Comparison of ENCODE assay signal across 29 cellular contexts in genomic region chr17:66446419-66446818, GRCh38.
DNase-seq lines count a peak whose midpoint lies in the region; ATAC-seq and TF ChIP-seq lines count a peak whose summit lies in the region.
"Had no signal": no experiment of that assay in that cellular context is flagged by ENCODE, and none has a peak within 500 bp of the region (broad histone marks: within the 10 kb centered on the region; RNA-seq: fewer than 3 reads in every experiment).

No MANE protein-coding gene starts in this region.

- peaks cover 31% of the 10 kb centered on the region for H3K36me3 Mint-ChIP-seq in CD8-positive, alpha-beta T cell
- H3K36me3 Mint-ChIP-seq in activated naive CD8-positive, alpha-beta T cell treated with anti-CD3 and anti-CD28 coated beads, Interleukin-2, amount 50 U/mL, for 24 hours (ENCODE audit: low read depth) = peaks cover 48% of the 10 kb centered on the region
- H3K36me3 Mint-ChIP-seq in osteocyte (ENCODE audit: unreplicated experiment) = peaks cover 6% of the 10 kb centered on the region
- H3K36me3 Mint-ChIP-seq: IgD-negative memory B cell, mesothelial cell of epicardium, natural killer cell had no signal

- H3K36me3 ChIP-seq in CD8-positive, alpha-beta T cell (ENCODE audit: insufficient read depth, low read length) = no peaks in the 10 kb centered on the region
- H3K36me3 ChIP-seq in IMR-90 (ENCODE audit: control insufficient read depth, insufficient read depth, low read length) = peaks cover 4% of the 10 kb centered on the region; the same call in 1 of the 2 replicates
- H3K36me3 ChIP-seq: colonic mucosa, SJSA1, WERI-Rb-1 had no signal

- no peaks in the 10 kb centered on the region for H3K9me3 Mint-ChIP-seq in CD8-positive, alpha-beta T cell
- no peaks in the 10 kb centered on the region for H3K9me3 Mint-ChIP-seq in activated naive CD8-positive, alpha-beta T cell treated with anti-CD3 and anti-CD28 coated beads, Interleukin-2, amount 50 U/mL, for 24 hours
- no peaks in the 10 kb centered on the region for H3K9me3 Mint-ChIP-seq in osteocyte (ENCODE audit: unreplicated experiment)
- H3K9me3 Mint-ChIP-seq: IgD-negative memory B cell, mesothelial cell of epicardium, natural killer cell had no signal

- no peak overlapping the region for H4K8ac ChIP-seq in IMR-90 (ENCODE audit: low read depth in 2 of 2, low read length in 2 of 2)

- no peak overlapping the region for H2AK5ac ChIP-seq in IMR-90 (ENCODE audit: low read depth, low read length)

- H3K9me3 ChIP-seq in CD8-positive, alpha-beta T cell (ENCODE audit: low read length) = no peaks in the 10 kb centered on the region
- H3K9me3 ChIP-seq in IMR-90 (ENCODE audit: control insufficient read depth, insufficient read depth, low read length) = no peaks in the 10 kb centered on the region
- H3K9me3 ChIP-seq: colonic mucosa, psoas muscle, SJSA1 had no signal

- H3K27me3 ChIP-seq in CD8-positive, alpha-beta T cell (ENCODE audit: insufficient read depth, low read length) = no peaks in the 10 kb centered on the region
- no peaks in the 10 kb centered on the region for H3K27me3 ChIP-seq in IMR-90 (ENCODE audit: control insufficient read depth, insufficient read depth, low read length)
- H3K27me3 ChIP-seq: colonic mucosa, SJSA1 had no signal

- no peak overlapping the region for H3K56ac ChIP-seq in IMR-90 (ENCODE audit: extremely low read depth, insufficient read depth, low read length)

- no peak for TF ChIP-seq POLR2A in IMR-90 (IDR thresholded peaks at IDR 0.05; ENCODE audit: low read depth, low read length)

- CTCF ChIA-PET in CD8-positive, alpha-beta T cell (lab: Charles Lee) = interaction anchor here (0.9 to 1.1 kb wide), 2 partner anchors 100 to 120 kb away, joined by 3 read pairs; no protein-coding TSS in a partner anchor
- CTCF ChIA-PET in IMR-90 (lab: Yijun Ruan, JAX) = no interaction called here

- no peak overlapping the region for H3K4me3 Mint-ChIP-seq in CD8-positive, alpha-beta T cell
- H3K4me3 Mint-ChIP-seq in activated naive CD8-positive, alpha-beta T cell treated with anti-CD3 and anti-CD28 coated beads, Interleukin-2, amount 50 U/mL, for 24 hours = no peak overlapping the region
- H3K4me3 Mint-ChIP-seq in osteocyte (ENCODE audit: unreplicated experiment) = no peak overlapping the region
- H3K4me3 Mint-ChIP-seq: activated CD4-positive, alpha-beta T cell treated with anti-CD3 and anti-CD28 coated beads, Interleukin-2, amount 10 ng/mL, durations not matched to agents 7 days and 5 days; activated naive CD4-positive, alpha-beta T cell treated with anti-CD3 and anti-CD28 coated beads, Interleukin-2, amount 10 ng/mL, durations not matched to agents 7 days and 5 days; mesothelial cell of epicardium; natural killer cell had no signal

- no CpG with 5 or more reads among the region's 2 CpGs for WGBS in IMR-90 (ENCODE audit: extremely low coverage in 2 of 2, insufficient read length in 1 of 2), 2 experiments

- no peak for DNase-seq in CD8-positive, alpha-beta T cell
- DNase-seq in IMR-90 (no peak), osteocyte (ENCODE audit: extremely low spot score, unreplicated experiment) (no peak), left colon (no peak), glomerular visceral epithelial cell (ENCODE audit: extremely low spot score) (no peak), foreskin melanocyte (no peak)
- no peak for DNase-seq in activated naive CD8-positive, alpha-beta T cell treated with anti-CD3 and anti-CD28 coated beads, Interleukin-2, amount 50 U/mL, for 24 hours
- DNase-seq: activated CD4-positive, alpha-beta T cell treated with anti-CD3 and anti-CD28 coated beads, Interleukin-2, amount 10 ng/mL, durations not matched to agents 7 days and 5 days; activated naive CD4-positive, alpha-beta T cell treated with anti-CD3 and anti-CD28 coated beads, Interleukin-2, amount 10 ng/mL, durations not matched to agents 7 days and 5 days; colonic mucosa; effector memory CD4-positive, alpha-beta T cell; natural killer cell; NCI-H1092; NCI-H187; NCI-H2171; NCI-H82; nucleus accumbens; psoas muscle; RPMI8226; stimulated activated CD4-positive, alpha-beta T cell treated with anti-CD3 and anti-CD28 coated beads, Interleukin-12 subunit alpha, Interleukin-12 subunit beta, amount 100 ng/mL, for 4 hours; stimulated activated CD4-positive, alpha-beta T cell treated with anti-CD3 and anti-CD28 coated beads, Interleukin-2, amount 100 ng/mL, for 48 hours; trophoblast cell; WERI-Rb-1 had no signal

- no peak overlapping the region for H2AFZ ChIP-seq in IMR-90 (replicated peaks; ENCODE audit: low read length, poor library complexity)

- H3K14ac ChIP-seq in IMR-90 (replicated peaks; ENCODE audit: low read depth, low read length) = 0 out of 2 replicates have a peak overlapping the region, but pooled peaks have one; percentile 27

- H2BK5ac ChIP-seq in IMR-90 (ENCODE audit: low read depth, low read length, poor library complexity, severe bottlenecking) = no peak overlapping the region

- H3K18ac ChIP-seq in IMR-90 (ENCODE audit: low read depth, low read length) = no peak overlapping the region

- no peak for ATAC-seq in CD8-positive, alpha-beta T cell
- ATAC-seq in IMR-90 (ENCODE audit: low read depth) (no peak), left colon (no peak)
- ATAC-seq in activated naive CD8-positive, alpha-beta T cell treated with anti-CD3 and anti-CD28 coated beads, Interleukin-2, amount 50 U/mL, for 24 hours = no peak
- ATAC-seq: left lobe of liver, natural killer cell, psoas muscle, sciatic nerve had no signal

- no peak overlapping the region for H2AK9ac ChIP-seq in IMR-90 (replicated peaks; ENCODE audit: low read depth, low read length, poor library complexity)

- BruUV-seq in IMR-90 (replicated peaks; lab: Mats Ljungman, UMichigan) = no TSS peak

- intact Hi-C loops in CD8-positive, alpha-beta T cell (cut with DNase I, micrococcal nuclease) = no loop called here
- intact Hi-C loops in IMR-90 (cut with micrococcal nuclease) (no loop called here), left colon (cut with DNase I, micrococcal nuclease) (no loop called here)

- H3K79me1 ChIP-seq in IMR-90 (ENCODE audit: low read depth in 1 of 2, low read length in 2 of 2) = peaks cover 65 to 95% of the 10 kb centered on the region in 2 experiments

- H3K9me1 ChIP-seq in IMR-90 (ENCODE audit: insufficient read depth, low read length) = peaks cover 18% of the 10 kb centered on the region

- POLR2A ChIA-PET in CD8-positive, alpha-beta T cell (lab: Charles Lee) = no interaction called here
- POLR2A ChIA-PET in IMR-90 (lab: Charles Lee; ENCODE audit: unreplicated experiment) = no interaction called here

- H3K4ac ChIP-seq in IMR-90 (ENCODE audit: low read depth, low read length) = 0 out of 2 replicates have a peak overlapping the region, but pooled peaks have one; percentile 8

- H3K23ac ChIP-seq in IMR-90 (ENCODE audit: low read depth, low read length) = no peak overlapping the region

- H3K4me3 ChIP-seq in CD8-positive, alpha-beta T cell (ENCODE audit: low read depth, low read length) = no peak overlapping the region
- no peak overlapping the region for H3K4me3 ChIP-seq in IMR-90 (ENCODE audit: insufficient read depth, low read depth, low read length)
- H3K4me3 ChIP-seq: colonic mucosa, psoas muscle, SJSA1 had no signal

- H3K9ac ChIP-seq in IMR-90 (ENCODE audit: low read depth, low read length) = no peak overlapping the region

- no peak overlapping the region for H4K5ac ChIP-seq in IMR-90 (ENCODE audit: low read depth, low read length)

- peak overlapping the region; percentile 34 for H3K27ac Mint-ChIP-seq in CD8-positive, alpha-beta T cell
- peak overlapping the region; percentile 9 for H3K27ac Mint-ChIP-seq in activated naive CD8-positive, alpha-beta T cell treated with anti-CD3 and anti-CD28 coated beads, Interleukin-2, amount 50 U/mL, for 24 hours
- H3K27ac Mint-ChIP-seq in osteocyte (ENCODE audit: unreplicated experiment) = peak overlapping the region; percentile 34
- H3K27ac Mint-ChIP-seq: activated CD4-positive, alpha-beta T cell treated with anti-CD3 and anti-CD28 coated beads, Interleukin-2, amount 10 ng/mL, durations not matched to agents 7 days and 5 days; activated naive CD4-positive, alpha-beta T cell treated with anti-CD3 and anti-CD28 coated beads, Interleukin-2, amount 10 ng/mL, durations not matched to agents 7 days and 5 days; IgD-negative memory B cell; mesothelial cell of epicardium had no signal

- H2BK15ac ChIP-seq in IMR-90 (ENCODE audit: low read depth, low read length) = no peak overlapping the region

- no peak overlapping the region for H3K27ac ChIP-seq in CD8-positive, alpha-beta T cell (ENCODE audit: low read depth, low read length)
- H3K27ac ChIP-seq in IMR-90 (ENCODE audit: insufficient read depth, low read length) = no peak overlapping the region
- H3K27ac ChIP-seq: C4-2B, colonic mucosa, psoas muscle, SJSA1, WERI-Rb-1 had no signal

- TF ChIP-seq RAD21 in IMR-90 (IDR thresholded peaks at IDR 0.05; ENCODE audit: low read length) = no peak

- H3K4me1 Mint-ChIP-seq in CD8-positive, alpha-beta T cell (ENCODE audit: low read depth) = peaks cover 61% of the 10 kb centered on the region
- peaks cover 85% of the 10 kb centered on the region for H3K4me1 Mint-ChIP-seq in activated naive CD8-positive, alpha-beta T cell treated with anti-CD3 and anti-CD28 coated beads, Interleukin-2, amount 50 U/mL, for 24 hours
- H3K4me1 Mint-ChIP-seq in osteocyte (ENCODE audit: unreplicated experiment) = peaks cover 62% of the 10 kb centered on the region

- H2BK20ac ChIP-seq in IMR-90 (ENCODE audit: low read depth, low read length) = no peak overlapping the region

- H3K4me2 ChIP-seq in IMR-90 (ENCODE audit: low read depth, low read length) = no peak overlapping the region

- peaks cover 4% of the 10 kb centered on the region for H3K4me1 ChIP-seq in CD8-positive, alpha-beta T cell (ENCODE audit: insufficient read depth, low read length)
- H3K4me1 ChIP-seq in IMR-90 (ENCODE audit: control insufficient read depth, insufficient read depth, low read length) = peaks cover 5% of the 10 kb centered on the region
- H3K4me1 ChIP-seq: colonic mucosa, psoas muscle had no signal

- no peak for TF ChIP-seq CTCF in CD8-positive, alpha-beta T cell (IDR thresholded peaks at IDR 0.05)
- TF ChIP-seq CTCF in IMR-90 (conservative IDR thresholded peaks at IDR 0.05; ENCODE audit: low read depth, low read length) (no peak), osteocyte (IDR thresholded peaks at IDR 0.05) (no peak)

- H2BK120ac ChIP-seq in IMR-90 (ENCODE audit: low read depth, low read length) = no peak overlapping the region

- no peaks in the 10 kb centered on the region for H3K27me3 Mint-ChIP-seq in CD8-positive, alpha-beta T cell (ENCODE audit: low read depth)
- H3K27me3 Mint-ChIP-seq in activated naive CD8-positive, alpha-beta T cell treated with anti-CD3 and anti-CD28 coated beads, Interleukin-2, amount 50 U/mL, for 24 hours = no peaks in the 10 kb centered on the region
- H3K27me3 Mint-ChIP-seq in osteocyte (ENCODE audit: unreplicated experiment) = no peaks in the 10 kb centered on the region
- H3K27me3 Mint-ChIP-seq: activated CD4-positive, alpha-beta T cell treated with anti-CD3 and anti-CD28 coated beads, Interleukin-2, amount 10 ng/mL, durations not matched to agents 7 days and 5 days; activated naive CD4-positive, alpha-beta T cell treated with anti-CD3 and anti-CD28 coated beads, Interleukin-2, amount 10 ng/mL, durations not matched to agents 7 days and 5 days had no signal

- dilution Hi-C loops in IMR-90 (cut with HindIII; ENCODE audit: low sequenced_read_pairs, unreplicated experiment) = no loop called here

- peaks cover 30% of the 10 kb centered on the region for H4K20me1 ChIP-seq in IMR-90 (ENCODE audit: insufficient read depth, low read length)

- in situ Hi-C loops in IMR-90 (cut with MboI; ENCODE audit: low sequenced_read_pairs) = no loop called here

- H4K91ac ChIP-seq in IMR-90 (ENCODE audit: insufficient read depth, low read depth, low read length) = no peak overlapping the region
